In the genomic region with DNA sequence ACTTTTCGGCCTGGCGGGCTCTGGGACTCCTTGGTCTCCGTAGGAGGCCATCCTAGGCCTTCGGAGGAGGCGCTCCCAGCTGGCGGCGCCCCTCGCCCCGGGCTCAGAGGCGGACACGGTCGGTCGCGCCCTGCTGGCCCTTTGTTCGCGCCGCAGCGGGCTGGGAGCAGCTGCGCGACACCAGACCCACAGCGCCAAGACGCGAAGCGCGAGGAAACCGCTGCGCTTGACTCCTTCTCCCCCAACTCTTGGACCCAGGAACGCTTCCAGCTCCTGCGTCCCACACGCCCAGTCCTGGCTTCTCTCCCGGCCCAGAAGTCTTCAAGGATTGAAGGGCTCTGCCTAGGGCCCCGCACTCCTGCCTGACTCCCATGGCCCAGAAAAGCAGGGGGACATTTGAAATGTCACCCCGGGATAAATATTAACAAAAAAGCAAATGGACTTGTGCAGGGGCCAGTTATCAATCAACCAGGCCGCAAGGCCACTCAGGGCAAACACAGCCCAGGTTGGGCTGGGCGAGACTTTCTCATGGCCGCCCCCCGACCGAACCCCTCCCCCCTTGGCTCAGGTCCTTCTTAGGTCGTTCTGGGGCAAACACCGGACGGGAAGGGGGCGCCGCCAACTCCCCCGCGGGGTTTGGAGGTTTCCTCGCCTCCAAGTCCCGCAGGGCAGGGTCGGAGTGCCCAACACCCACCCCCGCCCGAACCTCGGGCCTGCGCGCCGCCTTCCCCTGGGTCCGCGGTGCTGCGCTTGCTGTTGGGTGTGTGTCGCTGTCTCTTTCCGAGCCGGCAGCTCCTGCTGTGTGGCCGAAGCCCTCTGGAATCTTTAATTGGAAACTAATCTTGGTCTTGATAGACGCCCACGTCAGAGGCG, we compare ENCODE assay signal across 2 cellular contexts.
A peak's percentile ranks its signal among the peaks of the same experiment; 100 is the strongest.
TF ChIP-seq lines count a peak whose summit lies in the region.

No MANE protein-coding gene starts in this region.

TF ChIP-seq in HepG2, 621 proteins besides CTCF, POLR2A, EP300 and RAD21 (continues in another document):
- TF ChIP-seq FOXA1 (IDR thresholded peaks at IDR 0.05) (no peak), FOXA1 (CRISPR knock-in tag; IDR thresholded peaks at IDR 0.05) (no peak), SOX13 (IDR thresholded peaks at IDR 0.05) (no peak), SOX13 (CRISPR knock-in tag; conservative IDR thresholded peaks at IDR 0.05 in 1 of 2, IDR thresholded peaks at IDR 0.05 in 1 of 2) (peak in 1 of 2 experiments; percentile 29; a peak in 1 of 4 replicates), LCORL (IDR thresholded peaks at IDR 0.05) (no peak), LCORL (CRISPR knock-in tag; IDR thresholded peaks at IDR 0.05) (peak; percentile 26; the same call in 1 of the 2 replicates), SAP130 (CRISPR knock-in tag; IDR thresholded peaks at IDR 0.05; ENCODE audit: low read depth) (peak; percentile 32; the same call in 1 of the 2 replicates), KAT2B (IDR thresholded peaks at IDR 0.05; ENCODE audit: borderline replicate concordance, low read depth, low read length) (no peak), NR2F6 (IDR thresholded peaks at IDR 0.05) (peak; percentile 66), NR2F6 (CRISPR knock-in tag; IDR thresholded peaks at IDR 0.05) (peak; percentile 62; the same call in 1 of the 2 replicates), ZNF724P (CRISPR knock-in tag; IDR thresholded peaks at IDR 0.05; ENCODE audit: borderline replicate concordance) (no peak), GATAD2A (CRISPR knock-in tag; IDR thresholded peaks at IDR 0.05) (peak; percentile 68), RARA (CRISPR knock-in tag; IDR thresholded peaks at IDR 0.05) (peak; percentile 43), ZNF546 (CRISPR knock-in tag; conservative IDR thresholded peaks at IDR 0.05) (no peak)
- TF ChIP-seq, protein P1, sequence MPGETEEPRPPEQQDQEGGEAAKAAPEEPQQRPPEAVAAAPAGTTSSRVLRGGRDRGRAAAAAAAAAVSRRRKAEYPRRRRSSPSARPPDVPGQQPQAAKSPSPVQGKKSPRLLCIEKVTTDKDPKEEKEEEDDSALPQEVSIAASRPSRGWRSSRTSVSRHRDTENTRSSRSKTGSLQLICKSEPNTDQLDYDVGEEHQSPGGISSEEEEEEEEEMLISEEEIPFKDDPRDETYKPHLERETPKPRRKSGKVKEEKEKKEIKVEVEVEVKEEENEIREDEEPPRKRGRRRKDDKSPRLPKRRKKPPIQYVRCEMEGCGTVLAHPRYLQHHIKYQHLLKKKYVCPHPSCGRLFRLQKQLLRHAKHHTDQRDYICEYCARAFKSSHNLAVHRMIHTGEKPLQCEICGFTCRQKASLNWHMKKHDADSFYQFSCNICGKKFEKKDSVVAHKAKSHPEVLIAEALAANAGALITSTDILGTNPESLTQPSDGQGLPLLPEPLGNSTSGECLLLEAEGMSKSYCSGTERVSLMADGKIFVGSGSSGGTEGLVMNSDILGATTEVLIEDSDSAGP (CRISPR knock-in tag; IDR thresholded peaks at IDR 0.05; ENCODE audit: borderline replicate concordance), result peak; percentile 20; the same call in 1 of the 2 replicates
- TF ChIP-seq, protein P2, sequence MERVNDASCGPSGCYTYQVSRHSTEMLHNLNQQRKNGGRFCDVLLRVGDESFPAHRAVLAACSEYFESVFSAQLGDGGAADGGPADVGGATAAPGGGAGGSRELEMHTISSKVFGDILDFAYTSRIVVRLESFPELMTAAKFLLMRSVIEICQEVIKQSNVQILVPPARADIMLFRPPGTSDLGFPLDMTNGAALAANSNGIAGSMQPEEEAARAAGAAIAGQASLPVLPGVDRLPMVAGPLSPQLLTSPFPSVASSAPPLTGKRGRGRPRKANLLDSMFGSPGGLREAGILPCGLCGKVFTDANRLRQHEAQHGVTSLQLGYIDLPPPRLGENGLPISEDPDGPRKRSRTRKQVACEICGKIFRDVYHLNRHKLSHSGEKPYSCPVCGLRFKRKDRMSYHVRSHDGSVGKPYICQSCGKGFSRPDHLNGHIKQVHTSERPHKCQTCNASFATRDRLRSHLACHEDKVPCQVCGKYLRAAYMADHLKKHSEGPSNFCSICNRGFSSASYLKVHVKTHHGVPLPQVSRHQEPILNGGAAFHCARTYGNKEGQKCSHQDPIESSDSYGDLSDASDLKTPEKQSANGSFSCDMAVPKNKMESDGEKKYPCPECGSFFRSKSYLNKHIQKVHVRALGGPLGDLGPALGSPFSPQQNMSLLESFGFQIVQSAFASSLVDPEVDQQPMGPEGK (CRISPR knock-in tag; IDR thresholded peaks at IDR 0.05), result peak; percentile 84
- TF ChIP-seq, protein P3, sequence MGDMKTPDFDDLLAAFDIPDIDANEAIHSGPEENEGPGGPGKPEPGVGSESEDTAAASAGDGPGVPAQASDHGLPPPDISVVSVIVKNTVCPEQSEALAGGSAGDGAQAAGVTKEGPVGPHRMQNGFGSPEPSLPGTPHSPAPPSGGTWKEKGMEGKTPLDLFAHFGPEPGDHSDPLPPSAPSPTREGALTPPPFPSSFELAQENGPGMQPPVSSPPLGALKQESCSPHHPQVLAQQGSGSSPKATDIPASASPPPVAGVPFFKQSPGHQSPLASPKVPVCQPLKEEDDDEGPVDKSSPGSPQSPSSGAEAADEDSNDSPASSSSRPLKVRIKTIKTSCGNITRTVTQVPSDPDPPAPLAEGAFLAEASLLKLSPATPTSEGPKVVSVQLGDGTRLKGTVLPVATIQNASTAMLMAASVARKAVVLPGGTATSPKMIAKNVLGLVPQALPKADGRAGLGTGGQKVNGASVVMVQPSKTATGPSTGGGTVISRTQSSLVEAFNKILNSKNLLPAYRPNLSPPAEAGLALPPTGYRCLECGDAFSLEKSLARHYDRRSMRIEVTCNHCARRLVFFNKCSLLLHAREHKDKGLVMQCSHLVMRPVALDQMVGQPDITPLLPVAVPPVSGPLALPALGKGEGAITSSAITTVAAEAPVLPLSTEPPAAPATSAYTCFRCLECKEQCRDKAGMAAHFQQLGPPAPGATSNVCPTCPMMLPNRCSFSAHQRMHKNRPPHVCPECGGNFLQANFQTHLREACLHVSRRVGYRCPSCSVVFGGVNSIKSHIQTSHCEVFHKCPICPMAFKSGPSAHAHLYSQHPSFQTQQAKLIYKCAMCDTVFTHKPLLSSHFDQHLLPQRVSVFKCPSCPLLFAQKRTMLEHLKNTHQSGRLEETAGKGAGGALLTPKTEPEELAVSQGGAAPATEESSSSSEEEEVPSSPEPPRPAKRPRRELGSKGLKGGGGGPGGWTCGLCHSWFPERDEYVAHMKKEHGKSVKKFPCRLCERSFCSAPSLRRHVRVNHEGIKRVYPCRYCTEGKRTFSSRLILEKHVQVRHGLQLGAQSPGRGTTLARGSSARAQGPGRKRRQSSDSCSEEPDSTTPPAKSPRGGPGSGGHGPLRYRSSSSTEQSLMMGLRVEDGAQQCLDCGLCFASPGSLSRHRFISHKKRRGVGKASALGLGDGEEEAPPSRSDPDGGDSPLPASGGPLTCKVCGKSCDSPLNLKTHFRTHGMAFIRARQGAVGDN (CRISPR knock-in tag; IDR thresholded peaks at IDR 0.05), result peak; percentile 70
- TF ChIP-seq, protein P4, sequence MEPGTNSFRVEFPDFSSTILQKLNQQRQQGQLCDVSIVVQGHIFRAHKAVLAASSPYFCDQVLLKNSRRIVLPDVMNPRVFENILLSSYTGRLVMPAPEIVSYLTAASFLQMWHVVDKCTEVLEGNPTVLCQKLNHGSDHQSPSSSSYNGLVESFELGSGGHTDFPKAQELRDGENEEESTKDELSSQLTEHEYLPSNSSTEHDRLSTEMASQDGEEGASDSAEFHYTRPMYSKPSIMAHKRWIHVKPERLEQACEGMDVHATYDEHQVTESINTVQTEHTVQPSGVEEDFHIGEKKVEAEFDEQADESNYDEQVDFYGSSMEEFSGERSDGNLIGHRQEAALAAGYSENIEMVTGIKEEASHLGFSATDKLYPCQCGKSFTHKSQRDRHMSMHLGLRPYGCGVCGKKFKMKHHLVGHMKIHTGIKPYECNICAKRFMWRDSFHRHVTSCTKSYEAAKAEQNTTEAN (CRISPR knock-in tag; conservative IDR thresholded peaks at IDR 0.05), result 0 out of 2 replicates have a peak, but pooled peaks have one; percentile 20

TF ChIP-seq in HEK293T, 16 proteins besides CTCF, POLR2A, EP300 and RAD21:
- TF ChIP-seq ARNT (IDR thresholded peaks at IDR 0.05) (no peak), SUZ12 (IDR thresholded peaks at IDR 0.05) (no peak), ELF4 (IDR thresholded peaks at IDR 0.05) (no peak), FOXK2 (IDR thresholded peaks at IDR 0.05) (no peak), CTBP1 (IDR thresholded peaks at IDR 0.05; ENCODE audit: borderline replicate concordance) (no peak), FOXM1 (IDR thresholded peaks at IDR 0.05; ENCODE audit: borderline replicate concordance) (no peak), L3MBTL2 (conservative IDR thresholded peaks at IDR 0.05) (no peak), ZNF384 (IDR thresholded peaks at IDR 0.05) (no peak)
- TF ChIP-seq, protein P5, sequence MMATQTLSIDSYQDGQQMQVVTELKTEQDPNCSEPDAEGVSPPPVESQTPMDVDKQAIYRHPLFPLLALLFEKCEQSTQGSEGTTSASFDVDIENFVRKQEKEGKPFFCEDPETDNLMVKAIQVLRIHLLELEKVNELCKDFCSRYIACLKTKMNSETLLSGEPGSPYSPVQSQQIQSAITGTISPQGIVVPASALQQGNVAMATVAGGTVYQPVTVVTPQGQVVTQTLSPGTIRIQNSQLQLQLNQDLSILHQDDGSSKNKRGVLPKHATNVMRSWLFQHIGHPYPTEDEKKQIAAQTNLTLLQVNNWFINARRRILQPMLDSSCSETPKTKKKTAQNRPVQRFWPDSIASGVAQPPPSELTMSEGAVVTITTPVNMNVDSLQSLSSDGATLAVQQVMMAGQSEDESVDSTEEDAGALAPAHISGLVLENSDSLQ (IDR thresholded peaks at IDR 0.05), result no peak
TF ChIP-seq in HEK293T: peak in this region for 0.
